ENCODE assay signal across 22 cellular contexts in the genomic region with DNA sequence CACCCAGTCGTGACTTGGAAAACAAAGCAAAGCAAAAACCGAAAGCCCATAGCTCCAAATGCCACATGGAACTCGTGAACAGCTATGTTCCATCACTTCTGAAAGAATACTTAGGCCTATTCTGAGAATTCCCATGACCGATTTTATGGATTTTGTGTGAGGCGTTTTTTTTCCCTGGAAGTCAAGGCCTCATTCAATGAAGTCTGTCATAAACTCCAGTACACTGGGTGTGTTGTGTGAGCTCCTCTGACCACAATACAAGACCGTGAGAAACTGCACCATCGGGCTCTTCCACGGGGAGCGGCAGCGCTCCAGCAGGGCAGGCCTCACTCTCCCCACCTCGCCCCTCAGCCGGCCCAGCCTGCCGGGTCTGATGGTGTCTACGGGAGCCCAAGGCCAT.
DNase-seq lines count a peak whose midpoint lies in the region; ATAC-seq and TF ChIP-seq lines count a peak whose summit lies in the region.
"Had no signal": no experiment of that assay in that cellular context is flagged by ENCODE, and none has a peak within 500 bp of the region (broad histone marks: within the 10 kb centered on the region; RNA-seq: fewer than 3 reads in every experiment).

No MANE protein-coding gene starts in this region.

- 0 out of 2 replicates have a peak, but pooled peaks cover 4% of the 10 kb centered on the region for H3K36me3 Mint-ChIP-seq in WTC11

- POLR2A ChIA-PET in WTC11 (lab: Charles Lee), result no interaction called here

- CTCF ChIA-PET in WTC11 (lab: Charles Lee), result interaction anchor here (0.8 to 1.6 kb wide), 3 partner anchors 12 to 60 kb away, joined by 3 to 5 read pairs (median 3); no protein-coding TSS in a partner anchor

- peaks cover 7% of the 10 kb centered on the region for H3K4me1 Mint-ChIP-seq in WTC11

- peaks cover 3% of the 10 kb centered on the region for H3F3A ChIP-seq in smooth muscle cell (ENCODE audit: low read depth)

- 85% methylated on average over 14 of the region's 14 CpGs for WGBS in smooth muscle cell (ENCODE audit: low lambda C conversion rate)

- H3K36me3 ChIP-seq in brain microvascular endothelial cell (replicated peaks) (no peaks in the 10 kb centered on the region), smooth muscle cell (ENCODE audit: low read depth) (no peaks in the 10 kb centered on the region)

- H3K27me3 Mint-ChIP-seq in WTC11 (ENCODE audit: low read depth), result no peaks in the 10 kb centered on the region
- H3K27me3 Mint-ChIP-seq: dendritic cell treated with granulocyte-macrophage colony-stimulating factor and Interleukin-4, amounts not matched to agents 40 ng/mL and 50 ng/mL, for 4 days had no signal

- TF ChIP-seq CTCF in brain microvascular endothelial cell (IDR thresholded peaks at IDR 0.05; ENCODE audit: low read depth, low read length, missing control alignments) (peak; percentile 34), smooth muscle cell (IDR thresholded peaks at IDR 0.05; ENCODE audit: borderline replicate concordance, insufficient read depth, poor library complexity, severe bottlenecking) (no peak), WTC11 (IDR thresholded peaks at IDR 0.05) (no peak)

- no peaks in the 10 kb centered on the region for H4K20me1 ChIP-seq in smooth muscle cell (ENCODE audit: low read depth)

- H3K9me3 ChIP-seq in smooth muscle cell (replicated peaks; ENCODE audit: low read depth), result no peaks in the 10 kb centered on the region
- H3K9me3 ChIP-seq: A549, heart left ventricle had no signal

- no peak overlapping the region for H3K9ac ChIP-seq in smooth muscle cell (ENCODE audit: low read depth)

- H3K4me2 ChIP-seq in smooth muscle cell, result no peak overlapping the region
- H3K4me2 ChIP-seq: A549 had no signal

- H2AFZ ChIP-seq in smooth muscle cell (ENCODE audit: low read depth), result no peak overlapping the region

- H3K9me3 Mint-ChIP-seq in WTC11, result no peaks in the 10 kb centered on the region
- H3K9me3 Mint-ChIP-seq: dendritic cell treated with granulocyte-macrophage colony-stimulating factor and Interleukin-4, amounts not matched to agents 40 ng/mL and 50 ng/mL, for 4 days had no signal

- H3K4me1 ChIP-seq in smooth muscle cell (ENCODE audit: low read depth), result no peaks in the 10 kb centered on the region

- H3K79me2 ChIP-seq in smooth muscle cell (ENCODE audit: low read depth), result no peaks in the 10 kb centered on the region

- ATAC-seq in WTC11 (no peak), GM21381 (IDR thresholded peaks at IDR 0.05; ENCODE audit: unreplicated experiment) (no peak)
- ATAC-seq: A549, heart left ventricle had no signal

- no peak overlapping the region for H3K4me3 Mint-ChIP-seq in WTC11
- H3K4me3 Mint-ChIP-seq: dendritic cell treated with granulocyte-macrophage colony-stimulating factor and Interleukin-4, amounts not matched to agents 40 ng/mL and 50 ng/mL, for 4 days had no signal

- H3K27ac Mint-ChIP-seq in WTC11, result no peak overlapping the region
- H3K27ac Mint-ChIP-seq: dendritic cell treated with granulocyte-macrophage colony-stimulating factor and Interleukin-4, amounts not matched to agents 40 ng/mL and 50 ng/mL, for 4 days had no signal

- DNase-seq in COLO829 (ENCODE audit: low spot score), result peak; percentile 82
- DNase-seq in brain microvascular endothelial cell, result no peak
- no peak for DNase-seq in smooth muscle cell (lab: John Stamatoyannopoulos, UW; ENCODE audit: unreplicated experiment)
- DNase-seq in NCI-H128 (lab: John Stamatoyannopoulos, UW; ENCODE audit: unreplicated experiment), result no peak
- no peak for DNase-seq in WTC11 (ENCODE audit: low spot score)
- DNase-seq in stimulated activated CD4-positive, alpha-beta T cell treated with anti-CD3 and anti-CD28 coated beads, Interleukin-12 subunit alpha, Interleukin-12 subunit beta, amount 100 ng/mL, for 4 hours, result no peak
- DNase-seq: activated CD4-positive, alpha-beta T cell treated with anti-CD3 and anti-CD28 coated beads for 48 hours; activated CD8-positive, alpha-beta memory T cell treated with anti-CD3 and anti-CD28 coated beads, Interleukin-2, amount 50 U/mL, for 48 hours; activated gamma-delta T cell treated with Interleukin-2 at 50 U/mL for 16 hours; erythroblast; H7; MV-4-11; NCI-H524; stimulated activated CD4-positive, alpha-beta T cell treated with anti-CD3 and anti-CD28 coated beads, Interleukin-4, amount 100 ng/mL, for 24 hours; trophoblast cell had no signal

- H3K4me3 ChIP-seq in brain microvascular endothelial cell (ENCODE audit: low read depth, low read length), result no peak overlapping the region
- H3K4me3 ChIP-seq in smooth muscle cell, result no peak overlapping the region
- H3K4me3 ChIP-seq: A549, heart left ventricle, SK-N-MC had no signal

- in situ Hi-C loops in brain microvascular endothelial cell (cut with HindIII; ENCODE audit: low pct_ligation_motif_present, low sequenced_read_pairs), result no loop called here

- H3K27ac ChIP-seq in brain microvascular endothelial cell, result peak overlapping the region; percentile 17
- peak overlapping the region; percentile 19 for H3K27ac ChIP-seq in layer of hippocampus (ENCODE audit: low read depth, low read length)
- H3K27ac ChIP-seq in smooth muscle cell (ENCODE audit: low read depth), result peak overlapping the region; percentile 35
- H3K27ac ChIP-seq: A549, C4-2B, SK-N-MC had no signal

- no peaks in the 10 kb centered on the region for H3K27me3 ChIP-seq in brain microvascular endothelial cell (replicated peaks)
- H3K27me3 ChIP-seq in layer of hippocampus (ENCODE audit: control insufficient read depth, insufficient read depth, low read length), result no peaks in the 10 kb centered on the region
- no peaks in the 10 kb centered on the region for H3K27me3 ChIP-seq in smooth muscle cell (ENCODE audit: low read depth)
- H3K27me3 ChIP-seq: heart left ventricle had no signal

TF ChIP-seq in WTC11, 78 proteins besides CTCF, POLR2A, EP300 and RAD21 (continues in another document):
- TF ChIP-seq NR3C1 (CRISPR knock-in tag; conservative IDR thresholded peaks at IDR 0.05; ENCODE audit: low read depth) (no peak), ZNF671 (CRISPR knock-in tag; IDR thresholded peaks at IDR 0.05) (no peak), TEAD4 (CRISPR knock-in tag; IDR thresholded peaks at IDR 0.05) (no peak), ESRRA (CRISPR knock-in tag; IDR thresholded peaks at IDR 0.05; ENCODE audit: borderline replicate concordance) (no peak), CBFB (CRISPR knock-in tag; IDR thresholded peaks at IDR 0.05; ENCODE audit: low read depth) (no peak), SOX15 (CRISPR knock-in tag; IDR thresholded peaks at IDR 0.05) (no peak), ZNF416 (CRISPR knock-in tag; IDR thresholded peaks at IDR 0.05) (no peak)
- TF ChIP-seq, protein P1, sequence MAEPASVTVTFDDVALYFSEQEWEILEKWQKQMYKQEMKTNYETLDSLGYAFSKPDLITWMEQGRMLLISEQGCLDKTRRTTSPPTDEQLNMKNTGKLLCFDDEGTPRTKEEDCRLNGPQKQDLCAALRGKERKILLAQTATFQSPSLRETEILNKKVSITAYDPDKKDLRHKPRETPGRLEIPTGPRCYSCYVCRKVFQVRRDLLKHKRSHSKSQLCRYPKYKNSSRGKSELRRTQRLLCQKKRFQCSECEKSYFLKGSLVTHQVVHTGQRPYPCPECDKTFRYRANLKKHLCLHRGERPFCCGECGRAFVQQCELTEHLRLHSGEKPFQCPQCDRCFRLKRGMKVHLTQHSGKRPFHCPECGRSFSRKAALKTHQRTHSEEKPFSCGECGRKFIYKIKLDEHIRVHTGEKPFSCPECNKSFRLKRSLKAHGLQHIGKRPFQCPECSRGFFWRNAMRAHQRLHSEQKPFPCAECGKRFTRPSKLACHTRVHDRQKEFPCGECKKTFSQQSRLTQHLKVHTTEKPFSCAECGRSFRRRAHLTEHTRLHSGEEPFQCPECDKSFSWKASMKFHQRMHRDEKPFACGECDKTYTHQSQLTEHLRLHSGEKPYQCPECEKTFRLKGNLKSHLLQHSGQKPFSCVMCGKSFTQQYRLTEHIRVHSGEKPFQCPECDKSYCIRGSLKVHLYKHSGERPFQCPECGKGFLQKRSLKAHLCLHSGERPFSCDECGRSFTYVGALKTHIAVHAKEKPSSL (CRISPR knock-in tag; conservative IDR thresholded peaks at IDR 0.05), result no peak
- TF ChIP-seq, protein P2, sequence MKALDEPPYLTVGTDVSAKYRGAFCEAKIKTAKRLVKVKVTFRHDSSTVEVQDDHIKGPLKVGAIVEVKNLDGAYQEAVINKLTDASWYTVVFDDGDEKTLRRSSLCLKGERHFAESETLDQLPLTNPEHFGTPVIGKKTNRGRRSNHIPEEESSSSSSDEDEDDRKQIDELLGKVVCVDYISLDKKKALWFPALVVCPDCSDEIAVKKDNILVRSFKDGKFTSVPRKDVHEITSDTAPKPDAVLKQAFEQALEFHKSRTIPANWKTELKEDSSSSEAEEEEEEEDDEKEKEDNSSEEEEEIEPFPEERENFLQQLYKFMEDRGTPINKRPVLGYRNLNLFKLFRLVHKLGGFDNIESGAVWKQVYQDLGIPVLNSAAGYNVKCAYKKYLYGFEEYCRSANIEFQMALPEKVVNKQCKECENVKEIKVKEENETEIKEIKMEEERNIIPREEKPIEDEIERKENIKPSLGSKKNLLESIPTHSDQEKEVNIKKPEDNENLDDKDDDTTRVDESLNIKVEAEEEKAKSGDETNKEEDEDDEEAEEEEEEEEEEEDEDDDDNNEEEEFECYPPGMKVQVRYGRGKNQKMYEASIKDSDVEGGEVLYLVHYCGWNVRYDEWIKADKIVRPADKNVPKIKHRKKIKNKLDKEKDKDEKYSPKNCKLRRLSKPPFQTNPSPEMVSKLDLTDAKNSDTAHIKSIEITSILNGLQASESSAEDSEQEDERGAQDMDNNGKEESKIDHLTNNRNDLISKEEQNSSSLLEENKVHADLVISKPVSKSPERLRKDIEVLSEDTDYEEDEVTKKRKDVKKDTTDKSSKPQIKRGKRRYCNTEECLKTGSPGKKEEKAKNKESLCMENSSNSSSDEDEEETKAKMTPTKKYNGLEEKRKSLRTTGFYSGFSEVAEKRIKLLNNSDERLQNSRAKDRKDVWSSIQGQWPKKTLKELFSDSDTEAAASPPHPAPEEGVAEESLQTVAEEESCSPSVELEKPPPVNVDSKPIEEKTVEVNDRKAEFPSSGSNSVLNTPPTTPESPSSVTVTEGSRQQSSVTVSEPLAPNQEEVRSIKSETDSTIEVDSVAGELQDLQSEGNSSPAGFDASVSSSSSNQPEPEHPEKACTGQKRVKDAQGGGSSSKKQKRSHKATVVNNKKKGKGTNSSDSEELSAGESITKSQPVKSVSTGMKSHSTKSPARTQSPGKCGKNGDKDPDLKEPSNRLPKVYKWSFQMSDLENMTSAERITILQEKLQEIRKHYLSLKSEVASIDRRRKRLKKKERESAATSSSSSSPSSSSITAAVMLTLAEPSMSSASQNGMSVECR (CRISPR knock-in tag; IDR thresholded peaks at IDR 0.05; ENCODE audit: borderline replicate concordance), result no peak
